ENCODE assay signal across 18 cellular contexts in the genomic region with DNA sequence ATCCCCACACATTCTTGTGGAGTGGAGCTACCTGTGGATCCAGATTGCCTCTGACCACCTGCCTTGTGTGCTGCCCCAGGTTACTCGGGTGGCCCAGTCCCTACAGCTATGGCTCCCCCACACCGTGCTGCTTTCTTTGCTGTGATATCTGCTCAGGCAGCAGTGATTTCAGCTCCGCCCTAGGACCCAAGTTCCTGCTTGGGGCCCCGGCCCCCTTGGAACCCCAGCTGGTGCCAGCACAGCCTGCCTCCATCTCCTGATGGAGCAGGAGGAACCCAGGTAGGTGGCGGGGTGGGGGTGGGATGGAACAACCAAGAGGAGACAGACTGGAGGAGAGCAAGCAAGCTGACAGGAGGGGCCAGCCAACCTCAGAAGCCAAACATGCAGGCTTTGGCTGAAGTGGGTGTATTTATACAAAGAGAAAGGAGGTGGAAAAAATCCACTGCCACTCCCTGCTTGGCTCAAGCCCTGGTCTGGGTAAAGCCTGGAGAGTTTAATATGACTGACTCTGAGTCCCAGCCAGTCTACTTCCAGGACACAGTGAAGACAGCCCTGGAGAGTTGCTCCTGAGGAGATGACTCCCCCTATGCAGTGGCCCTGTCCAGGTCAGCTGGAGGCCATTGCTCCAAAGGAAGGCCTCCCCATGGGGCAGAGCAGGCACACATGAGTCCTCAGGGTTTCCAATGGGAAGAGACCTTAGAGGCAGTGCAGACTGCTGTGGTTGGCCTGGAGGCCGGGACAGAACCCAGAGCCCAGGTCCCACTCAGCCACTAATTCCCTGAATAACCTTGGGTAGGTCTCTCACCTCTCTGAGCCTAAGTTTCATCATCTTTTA.
"Had no signal": no experiment of that assay in that cellular context is flagged by ENCODE, and none has a peak within 500 bp of the region (broad histone marks: within the 10 kb centered on the region; RNA-seq: fewer than 3 reads in every experiment).

No MANE protein-coding gene starts in this region.

- H3K9me3 ChIP-seq: psoas muscle, right lobe of liver, suprapubic skin, thyroid gland, uterus had no signal

- H3K27ac ChIP-seq: hepatocyte, psoas muscle, right lobe of liver, suprapubic skin, thyroid gland, uterus had no signal

- H3K27me3 ChIP-seq: hepatocyte, right lobe of liver, suprapubic skin, thyroid gland, uterus had no signal

- H3K4me1 ChIP-seq: psoas muscle, right lobe of liver, suprapubic skin, thyroid gland, uterus had no signal

- H3K36me3 ChIP-seq: right lobe of liver, suprapubic skin, thyroid gland, uterus had no signal

- DNase-seq: effector memory CD4-positive, alpha-beta T cell; foreskin melanocyte; head of caudate nucleus; mammary epithelial cell; naive thymus-derived CD4-positive, alpha-beta T cell; nephron progenitor cell; psoas muscle; retina; right lobe of liver; stimulated activated CD4-positive, alpha-beta T cell treated with anti-CD3 and anti-CD28 coated beads, Interleukin-4, amount 100 ng/mL, for 1 hour; stimulated activated CD8-positive, alpha-beta memory T cell treated with anti-CD3 and anti-CD28 coated beads, Interleukin-4, amount 100 ng/mL, for 48 hours; stimulated activated naive CD8-positive, alpha-beta T cell treated with anti-CD3 and anti-CD28 coated beads, Interleukin-15, Interleukin-2, amounts not matched to agents 100 U/mL and 50 U/mL, for 24 hours; thyroid gland; uterus had no signal

- ATAC-seq: esophagus mucosa; naive thymus-derived CD4-positive, alpha-beta T cell; psoas muscle; stimulated activated effector memory CD8-positive, alpha-beta T cell treated with anti-CD3 and anti-CD28 coated beads, Interleukin-12 subunit alpha, Interleukin-12 subunit beta, amount 100 ng/mL, for 72 hours; stimulated activated naive CD8-positive, alpha-beta T cell treated with anti-CD3 and anti-CD28 coated beads, Interleukin-15, Interleukin-2, amounts not matched to agents 100 U/mL and 50 U/mL, for 24 hours had no signal

- H3K4me3 ChIP-seq: hepatocyte, psoas muscle, right lobe of liver, suprapubic skin, thyroid gland, uterus had no signal
